ENCODE assay signal across 8 cellular contexts in genomic region chr11:14358729-14359439, GRCh38. TPM values are rescaled to one million over a fixed set of nuclear protein-coding genes. Genes with fewer than 3 reads are reported as not detected.
DNase-seq lines count a peak whose midpoint lies in the region; ATAC-seq and TF ChIP-seq lines count a peak whose summit lies in the region.

Gene RRAS2, minus strand, starts transcription at chr11:14359183. Its CDS starts 313 bp downstream, at chr11:14358870.

- DNase-seq in Ammon's horn (ENCODE audit: low spot score) (peak; percentile 79), NOMO-1 treated with dmso at 0.1 percent for 144 hours (lab: John Stamatoyannopoulos, UW; ENCODE audit: unreplicated experiment) (peak; percentile 29), activated T-cell treated with anti-CD3 and anti-CD28 coated beads for 4 hours (peak; percentile 66), erythroblast (lab: John Stamatoyannopoulos, UW) (peak; percentile 76 to 80), myocyte (ENCODE audit: low read depth) (peak; percentile 83)
- DNase-seq in stimulated activated CD8-positive, alpha-beta memory T cell treated with anti-CD3 and anti-CD28 coated beads, Interleukin-7, amount 100 ng/mL, for 4 hours (ENCODE audit: low read depth in 2 of 2): peak; percentile 60 to 80

- peak; percentile 93 for ATAC-seq in GM18907 (IDR thresholded peaks at IDR 0.05; ENCODE audit: unreplicated experiment)
- peak; percentile 90 for ATAC-seq in HG03139 (IDR thresholded peaks at IDR 0.05; ENCODE audit: unreplicated experiment)

- TF ChIP-seq POLR2A in erythroblast (IDR thresholded peaks at IDR 0.05; ENCODE audit: low read length): peak; percentile 28

RNA-seq across cellular contexts. Expression of gene RRAS2, which starts in this region (rescaled TPM):
- 108 and 113 TPM in 2 replicates for total RNA-seq in myocyte
- polyA plus RNA-seq in myocyte (2012): 67.0 TPM

Comparison
In these comparisons a context has a peak if more than half of its experiments do, and no peak if none do; other contexts are left out.
1. Peak in every context shown above with its lines: DNase-seq and ATAC-seq.
2. DNase-seq: peak in every context shown above with its lines; median percentile 83 in myocyte; 79 in Ammon's horn; 78 in erythroblast; 70 in stimulated activated CD8-positive, alpha-beta memory T cell treated with anti-CD3 and anti-CD28 coated beads, Interleukin-7, amount 100 ng/mL, for 4 hours; 66 in activated T-cell treated with anti-CD3 and anti-CD28 coated beads for 4 hours; 29 in NOMO-1 treated with dmso at 0.1 percent for 144 hours.